ENCODE assay signal across 22 cellular contexts in the genomic region with DNA sequence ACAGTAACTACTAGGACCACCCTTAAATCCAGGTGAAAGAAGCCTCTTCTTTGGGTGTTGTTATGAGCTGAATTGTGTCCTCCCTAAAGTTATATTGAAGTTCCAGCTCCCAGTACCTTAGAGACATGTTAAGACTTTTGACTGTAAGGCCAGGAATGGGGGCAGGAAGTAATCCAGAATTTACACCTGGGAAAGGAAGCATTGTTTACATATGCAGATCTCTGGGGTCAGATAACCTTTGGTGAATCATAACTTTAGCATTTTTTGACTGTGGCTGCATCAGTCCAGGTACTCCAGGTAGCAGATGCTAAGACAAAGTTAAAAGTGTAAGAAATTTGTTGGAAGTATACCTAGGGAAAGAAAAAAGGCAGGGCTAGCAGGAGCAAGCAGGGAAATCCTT.
DNase-seq lines count a peak whose midpoint lies in the region; ATAC-seq and TF ChIP-seq lines count a peak whose summit lies in the region.
"Had no signal": no experiment of that assay in that cellular context is flagged by ENCODE, and none has a peak within 500 bp of the region (broad histone marks: within the 10 kb centered on the region; RNA-seq: fewer than 3 reads in every experiment).

No MANE protein-coding gene starts in this region.

- no peaks in the 10 kb centered on the region for H3K9me2 ChIP-seq in PC-3 (replicated peaks; ENCODE audit: low read length)

- H3K4me1 Mint-ChIP-seq in MCF 10A (ENCODE audit: insufficient read depth, unreplicated experiment) (no peaks in the 10 kb centered on the region), endodermal cell (peaks cover 69% of the 10 kb centered on the region)
- H3K4me1 Mint-ChIP-seq: CD14-positive monocyte, IgD-negative memory B cell had no signal

- H3K79me2 ChIP-seq in PC-3 (ENCODE audit: low read length) = no peaks in the 10 kb centered on the region

- H4K20me1 ChIP-seq in PC-3 (ENCODE audit: low read length) = no peaks in the 10 kb centered on the region

- no peaks in the 10 kb centered on the region for H3K9me3 ChIP-seq in breast epithelium
- no peaks in the 10 kb centered on the region for H3K9me3 ChIP-seq in PC-3 (ENCODE audit: low read length)
- no peaks in the 10 kb centered on the region for H3K9me3 ChIP-seq in endodermal cell (ENCODE audit: control insufficient read depth, low read length)
- no peaks in the 10 kb centered on the region for H3K9me3 ChIP-seq in upper lobe of left lung
- no peaks in the 10 kb centered on the region for H3K9me3 ChIP-seq in effector memory CD4-positive, alpha-beta T cell (ENCODE audit: control insufficient read depth, low read length)
- H3K9me3 ChIP-seq: SJCRH30 had no signal

- no peaks in the 10 kb centered on the region for H3K27me3 Mint-ChIP-seq in MCF 10A (ENCODE audit: insufficient read depth, unreplicated experiment)
- no peaks in the 10 kb centered on the region for H3K27me3 Mint-ChIP-seq in endodermal cell (ENCODE audit: insufficient read depth)
- H3K27me3 Mint-ChIP-seq: IgD-negative memory B cell had no signal

- H3K36me3 Mint-ChIP-seq in MCF 10A (ENCODE audit: insufficient read depth, unreplicated experiment) = no peaks in the 10 kb centered on the region
- no peaks in the 10 kb centered on the region for H3K36me3 Mint-ChIP-seq in endodermal cell (ENCODE audit: low read depth)
- H3K36me3 Mint-ChIP-seq: CD14-positive monocyte, IgD-negative memory B cell had no signal

- intact Hi-C loops in MCF 10A (cut with micrococcal nuclease) (no loop called here), breast epithelium (cut with DNase I; ENCODE audit: low total_unique reads) (no loop called here), PC-3 (cut with micrococcal nuclease) (no loop called here)

- CTCF ChIA-PET in MCF 10A (lab: Yijun Ruan, JAX) = no interaction called here
- CTCF ChIA-PET in PC-3 (lab: Charles Lee) = no interaction called here

- H3K27ac ChIP-seq in breast epithelium (no peak overlapping the region), PC-3 (ENCODE audit: low read length) (no peak overlapping the region), endodermal cell (ENCODE audit: low read depth, low read length) (no peak overlapping the region), upper lobe of left lung (no peak overlapping the region)
- no peak overlapping the region for H3K27ac ChIP-seq in effector memory CD4-positive, alpha-beta T cell (ENCODE audit: insufficient read depth, low read length, poor library complexity, severe bottlenecking)
- H3K27ac ChIP-seq: GM23248, SJCRH30 had no signal

- TF ChIP-seq CTCF in MCF 10A (IDR thresholded peaks at IDR 0.05; ENCODE audit: unreplicated experiment) (no peak), breast epithelium (IDR thresholded peaks at IDR 0.05) (no peak), PC-3 (conservative IDR thresholded peaks at IDR 0.05; ENCODE audit: low read depth, low read length) (no peak), endodermal cell (conservative IDR thresholded peaks at IDR 0.05) (no peak), upper lobe of left lung (IDR thresholded peaks at IDR 0.05) (no peak)

- H3K36me3 ChIP-seq in breast epithelium (no peaks in the 10 kb centered on the region), PC-3 (ENCODE audit: low read depth, low read length) (no peaks in the 10 kb centered on the region), endodermal cell (ENCODE audit: control insufficient read depth, insufficient read depth, low read length) (no peaks in the 10 kb centered on the region), upper lobe of left lung (no peaks in the 10 kb centered on the region)
- no peaks in the 10 kb centered on the region for H3K36me3 ChIP-seq in effector memory CD4-positive, alpha-beta T cell (ENCODE audit: control insufficient read depth, insufficient read depth, low read length)
- H3K36me3 ChIP-seq: SJCRH30 had no signal

- H3K27me3 ChIP-seq in breast epithelium (no peaks in the 10 kb centered on the region), PC-3 (ENCODE audit: low read length) (no peaks in the 10 kb centered on the region), endodermal cell (ENCODE audit: control insufficient read depth, insufficient read depth, low read length, poor library complexity, severe bottlenecking) (no peaks in the 10 kb centered on the region), upper lobe of left lung (no peaks in the 10 kb centered on the region)
- no peaks in the 10 kb centered on the region for H3K27me3 ChIP-seq in effector memory CD4-positive, alpha-beta T cell (replicated peaks; ENCODE audit: control insufficient read depth, insufficient read depth, low read length, poor library complexity, severe bottlenecking)
- H3K27me3 ChIP-seq: SJCRH30 had no signal

- TF ChIP-seq EP300 in upper lobe of left lung (IDR thresholded peaks at IDR 0.05) = no peak

- H3K9me3 Mint-ChIP-seq in MCF 10A (ENCODE audit: unreplicated experiment) (no peaks in the 10 kb centered on the region), endodermal cell (peaks cover 2% of the 10 kb centered on the region)

- no TSS peak for BruUV-seq in MCF 10A (replicated peaks; lab: Mats Ljungman, UMichigan)
- BruUV-seq in PC-3 (replicated peaks; lab: Mats Ljungman, UMichigan) = no TSS peak

- H3K27ac Mint-ChIP-seq in MCF 10A (ENCODE audit: low read depth, unreplicated experiment) = no peak overlapping the region
- peak overlapping the region; percentile 3 for H3K27ac Mint-ChIP-seq in endodermal cell
- H3K27ac Mint-ChIP-seq: CD14-positive monocyte, IgD-negative memory B cell had no signal

- H3K4me1 ChIP-seq in breast epithelium (no peaks in the 10 kb centered on the region), PC-3 (ENCODE audit: insufficient read depth, low read length) (no peaks in the 10 kb centered on the region), endodermal cell (ENCODE audit: control insufficient read depth, insufficient read depth, low read length) (peaks cover 15% of the 10 kb centered on the region), upper lobe of left lung (peaks cover 0 to 10% (median 4%) of the 10 kb centered on the region in 4 donors)
- H3K4me1 ChIP-seq in effector memory CD4-positive, alpha-beta T cell (ENCODE audit: control insufficient read depth, insufficient read depth, low read length, poor library complexity, severe bottlenecking) = no peaks in the 10 kb centered on the region

- no peak for TF ChIP-seq POLR2A in breast epithelium (IDR thresholded peaks at IDR 0.05)
- no peak for TF ChIP-seq POLR2A in upper lobe of left lung (IDR thresholded peaks at IDR 0.05)

- ATAC-seq in PC-3 = no peak
- ATAC-seq in upper lobe of left lung (ENCODE audit: low FRiP score in 2 of 2) = no peak

- peak; percentile 8 for DNase-seq in MCF 10A (ENCODE audit: unreplicated experiment)
- no peak for DNase-seq in breast epithelium (ENCODE audit: low spot score in 2 of 2)
- peak; percentile 22 for DNase-seq in PC-3
- DNase-seq in endodermal cell = no peak
- peak; percentile 2 for DNase-seq in renal cortical epithelial cell (ENCODE audit: low read depth)
- no peak for DNase-seq in NCI-H2107 (lab: John Stamatoyannopoulos, UW)
- no peak for DNase-seq in upper lobe of left lung
- DNase-seq in effector memory CD4-positive, alpha-beta T cell = no peak
- DNase-seq: 8988T; GF-D8; GM23248; Karpas-422; NCI-H1105; NCI-H2081; NCI-H446 treated with DMSO at 0.1 percent for 48 hours; NCI-H748 treated with DMSO at 0.1 percent for 48 hours; NK-92 treated with Interleukin-12 subunit alpha and Interleukin-12 subunit beta, amount 100 ng/mL, for 24 hours; OCI-M1; RPMI8226; SJCRH30 had no signal

- H3F3A ChIP-seq in PC-3 (ENCODE audit: low read length, unreplicated experiment) = no peaks in the 10 kb centered on the region

- no peak overlapping the region for H3K4me2 ChIP-seq in PC-3 (ENCODE audit: low read length)

- H3K4me3 Mint-ChIP-seq in MCF 10A (ENCODE audit: unreplicated experiment) (no peak overlapping the region), endodermal cell (no peak overlapping the region)
- H3K4me3 Mint-ChIP-seq: CD14-positive monocyte, IgD-negative memory B cell had no signal

- H3K9ac ChIP-seq in PC-3 (ENCODE audit: low read length) (no peak overlapping the region), endodermal cell (ENCODE audit: extremely low read depth, low read length, poor library complexity, severe bottlenecking) (no peak overlapping the region)
- H3K9ac ChIP-seq: GM23248 had no signal

- H3K4me3 ChIP-seq in breast epithelium (no peak overlapping the region), PC-3 (ENCODE audit: low read length) (no peak overlapping the region), endodermal cell (ENCODE audit: low read length) (no peak overlapping the region), upper lobe of left lung (no peak overlapping the region)
- H3K4me3 ChIP-seq in effector memory CD4-positive, alpha-beta T cell (ENCODE audit: insufficient read depth, low read depth, low read length, poor library complexity, severe bottlenecking) = no peak overlapping the region
- H3K4me3 ChIP-seq: GM23248, SJCRH30 had no signal

- POLR2A ChIA-PET in MCF 10A (lab: Yijun Ruan, JAX) (no interaction called here), PC-3 (lab: Charles Lee; ENCODE audit: unreplicated experiment) (no interaction called here)

- no peak overlapping the region for H2AFZ ChIP-seq in PC-3 (ENCODE audit: low read length)
- H2AFZ ChIP-seq: GM23248 had no signal

Comparison
In these comparisons a context has a peak if more than half of its experiments do, and no peak if none do; other contexts are left out.
1. DNase-seq: peak in MCF 10A (single experiment), PC-3 (single experiment) and renal cortical epithelial cell (single experiment); none in breast epithelium (0 of 2), endodermal cell (single experiment), NCI-H2107 (single experiment), upper lobe of left lung (0 of 2) and effector memory CD4-positive, alpha-beta T cell (0 of 3).